10 cellular contexts compared by ENCODE assay signal in genomic region chr17:35028531-35029262, GRCh38. TPM values are rescaled to one million over a fixed set of nuclear protein-coding genes. Genes with fewer than 3 reads are reported as not detected.
DNase-seq lines count a peak whose midpoint lies in the region; ATAC-seq and TF ChIP-seq lines count a peak whose summit lies in the region.
"Had no signal": no experiment of that assay in that cellular context is flagged by ENCODE, and none has a peak within 500 bp of the region (broad histone marks: within the 10 kb centered on the region; RNA-seq: fewer than 3 reads in every experiment).

No MANE protein-coding gene starts in this region.

- H3K4me3 Mint-ChIP-seq in activated CD8-positive, alpha-beta T cell treated with anti-CD3 and anti-CD28 coated beads for 36 hours: no peak overlapping the region
- H3K4me3 Mint-ChIP-seq in activated CD8-positive, alpha-beta T cell treated with anti-CD3 and anti-CD28 coated beads, Interleukin-2, amount 10 ng/mL, durations not matched to agents 7 days and 5 days: no peak overlapping the region
- no peak overlapping the region for H3K4me3 Mint-ChIP-seq in T-helper 1 cell treated with Interleukin-12 subunit alpha and Interleukin-12 subunit beta and Interleukin-4 antibody, amounts not matched to agents 30 μg/mL and 1 μg/mL, for 36 hours
- no peak overlapping the region for H3K4me3 Mint-ChIP-seq in stimulated activated naive B cell treated with anti-CD40 and anti-IgM and Interleukin-4, amounts not matched to agents 10 μg/mL and 1 μg/mL and 100 μg/mL, for 72 hours

- 70 to 73% methylated on average over 3 of the region's 3 CpGs for whole genome bisulfite sequencing in body of pancreas, 2 donors

- H3K9me3 Mint-ChIP-seq in activated CD8-positive, alpha-beta T cell treated with anti-CD3 and anti-CD28 coated beads for 36 hours: no peaks in the 10 kb centered on the region
- H3K9me3 Mint-ChIP-seq in activated CD8-positive, alpha-beta T cell treated with anti-CD3 and anti-CD28 coated beads, Interleukin-2, amount 10 ng/mL, durations not matched to agents 7 days and 5 days (ENCODE audit: insufficient read depth): no peaks in the 10 kb centered on the region
- H3K9me3 Mint-ChIP-seq in T-helper 1 cell treated with Interleukin-12 subunit alpha and Interleukin-12 subunit beta and Interleukin-4 antibody, amounts not matched to agents 30 μg/mL and 1 μg/mL, for 36 hours: no peaks in the 10 kb centered on the region
- H3K9me3 Mint-ChIP-seq in stimulated activated naive B cell treated with anti-CD40 and anti-IgM and Interleukin-4, amounts not matched to agents 10 μg/mL and 1 μg/mL and 100 μg/mL, for 72 hours: no peaks in the 10 kb centered on the region

- H3K36me3 ChIP-seq in body of pancreas (replicated peaks in 1 of 2; ENCODE audit: insufficient read depth in 1 of 2, low read depth in 2 of 2): no peaks in the 10 kb centered on the region

- peaks cover 1% of the 10 kb centered on the region for H3K36me3 Mint-ChIP-seq in activated CD8-positive, alpha-beta T cell treated with anti-CD3 and anti-CD28 coated beads for 36 hours (ENCODE audit: low read depth)
- peaks cover 14% of the 10 kb centered on the region for H3K36me3 Mint-ChIP-seq in activated CD8-positive, alpha-beta T cell treated with anti-CD3 and anti-CD28 coated beads, Interleukin-2, amount 10 ng/mL, durations not matched to agents 7 days and 5 days (ENCODE audit: low read depth)
- peaks cover 30% of the 10 kb centered on the region for H3K36me3 Mint-ChIP-seq in T-helper 1 cell treated with Interleukin-12 subunit alpha and Interleukin-12 subunit beta and Interleukin-4 antibody, amounts not matched to agents 30 μg/mL and 1 μg/mL, for 36 hours (ENCODE audit: low read depth)
- peaks cover 4 to 11% of the 10 kb centered on the region in 2 donors for H3K36me3 Mint-ChIP-seq in stimulated activated naive B cell treated with anti-CD40 and anti-IgM and Interleukin-4, amounts not matched to agents 10 μg/mL and 1 μg/mL and 100 μg/mL, for 72 hours

- TF ChIP-seq POLR2A in body of pancreas (IDR thresholded peaks at IDR 0.05): no peak

- H3K4me1 ChIP-seq in body of pancreas: no peaks in the 10 kb centered on the region

- no peak overlapping the region for H3K4me3 ChIP-seq in epithelial cell of esophagus (ENCODE audit: low read length)
- H3K4me3 ChIP-seq in body of pancreas: no peak overlapping the region

- POLR2A ChIA-PET in activated CD8-positive, alpha-beta T cell treated with anti-CD3 and anti-CD28 coated beads for 36 hours (lab: Charles Lee): interaction anchor here (0.6 to 1.2 kb wide), 2 partner anchors 11 to 61 kb away, joined by 4 to 5 read pairs; no protein-coding TSS in a partner anchor
- POLR2A ChIA-PET in activated CD8-positive, alpha-beta T cell treated with anti-CD3 and anti-CD28 coated beads, Interleukin-2, amount 10 ng/mL, durations not matched to agents 7 days and 5 days (lab: Charles Lee): interaction anchor here (0.6 to 1.2 kb wide), 2 partner anchors 67 to 336 kb away, joined by 3 read pairs; partner anchors contain the start of genes CCT6B and ZNF830

- peaks cover 35% of the 10 kb centered on the region for H3K4me1 Mint-ChIP-seq in activated CD8-positive, alpha-beta T cell treated with anti-CD3 and anti-CD28 coated beads for 36 hours (ENCODE audit: low read depth)
- H3K4me1 Mint-ChIP-seq in activated CD8-positive, alpha-beta T cell treated with anti-CD3 and anti-CD28 coated beads, Interleukin-2, amount 10 ng/mL, durations not matched to agents 7 days and 5 days (ENCODE audit: low read depth): peaks cover 37% of the 10 kb centered on the region
- peaks cover 29% of the 10 kb centered on the region for H3K4me1 Mint-ChIP-seq in T-helper 1 cell treated with Interleukin-12 subunit alpha and Interleukin-12 subunit beta and Interleukin-4 antibody, amounts not matched to agents 30 μg/mL and 1 μg/mL, for 36 hours (ENCODE audit: low read depth)
- H3K4me1 Mint-ChIP-seq in stimulated activated naive B cell treated with anti-CD40 and anti-IgM and Interleukin-4, amounts not matched to agents 10 μg/mL and 1 μg/mL and 100 μg/mL, for 72 hours: peaks cover 22 to 26% of the 10 kb centered on the region in 2 donors

- no peak overlapping the region for H3K27ac ChIP-seq in body of pancreas

- DNase-seq in activated CD8-positive, alpha-beta T cell treated with anti-CD3 and anti-CD28 coated beads for 36 hours: no peak
- DNase-seq in activated CD8-positive, alpha-beta T cell treated with anti-CD3 and anti-CD28 coated beads, Interleukin-2, amount 10 ng/mL, durations not matched to agents 7 days and 5 days: no peak
- DNase-seq in epithelial cell of esophagus (ENCODE audit: low read depth): peak; percentile 58
- DNase-seq in stimulated activated naive B cell treated with anti-CD40 and anti-IgM and Interleukin-4, amounts not matched to agents 10 μg/mL and 1 μg/mL and 100 μg/mL, for 72 hours: no peak
- no peak for DNase-seq in NCI-H2081 treated with DMSO at 0.1 percent for 48 hours (lab: John Stamatoyannopoulos, UW)
- DNase-seq in body of pancreas: no peak
- DNase-seq in dedifferentiated amniotic fluid mesenchymal stem cell (ENCODE audit: extremely low spot score): no peak
- DNase-seq: NCI-H446 treated with DMSO at 0.1 percent for 48 hours; stimulated activated naive CD4-positive, alpha-beta T cell had no signal

- H3K27me3 ChIP-seq in body of pancreas: no peaks in the 10 kb centered on the region

- ATAC-seq in activated CD8-positive, alpha-beta T cell treated with anti-CD3 and anti-CD28 coated beads for 36 hours: peak; percentile 67
- no peak for ATAC-seq in activated CD8-positive, alpha-beta T cell treated with anti-CD3 and anti-CD28 coated beads, Interleukin-2, amount 10 ng/mL, durations not matched to agents 7 days and 5 days
- peak; percentile 86 for ATAC-seq in stimulated activated naive B cell treated with anti-CD40 and anti-IgM and Interleukin-4, amounts not matched to agents 10 μg/mL and 1 μg/mL and 100 μg/mL, for 72 hours (replicated peaks)
- no peak for ATAC-seq in body of pancreas

- CTCF ChIA-PET in activated CD8-positive, alpha-beta T cell treated with anti-CD3 and anti-CD28 coated beads for 36 hours (lab: Charles Lee): interaction anchor here (1.1 to 1.4 kb wide), 6 partner anchors 10 to 91 kb away, joined by 3 to 6 read pairs (median 4); partner anchors contain the start of genes RAD51D and RFFL
- CTCF ChIA-PET in activated CD8-positive, alpha-beta T cell treated with anti-CD3 and anti-CD28 coated beads, Interleukin-2, amount 10 ng/mL, durations not matched to agents 7 days and 5 days (lab: Charles Lee): interaction anchor here (0.8 to 1.1 kb wide), 2 partner anchors 31 to 35 kb away, joined by 3 read pairs; partner anchors contain the start of gene RFFL

- peak overlapping the region; percentile 92 for H3K27ac Mint-ChIP-seq in activated CD8-positive, alpha-beta T cell treated with anti-CD3 and anti-CD28 coated beads for 36 hours
- no peak overlapping the region for H3K27ac Mint-ChIP-seq in activated CD8-positive, alpha-beta T cell treated with anti-CD3 and anti-CD28 coated beads, Interleukin-2, amount 10 ng/mL, durations not matched to agents 7 days and 5 days
- H3K27ac Mint-ChIP-seq in T-helper 1 cell treated with Interleukin-12 subunit alpha and Interleukin-12 subunit beta and Interleukin-4 antibody, amounts not matched to agents 30 μg/mL and 1 μg/mL, for 36 hours: peak overlapping the region; percentile 84
- no peak overlapping the region for H3K27ac Mint-ChIP-seq in stimulated activated naive B cell treated with anti-CD40 and anti-IgM and Interleukin-4, amounts not matched to agents 10 μg/mL and 1 μg/mL and 100 μg/mL, for 72 hours

- no peak for TF ChIP-seq CTCF in activated CD8-positive, alpha-beta T cell treated with anti-CD3 and anti-CD28 coated beads for 36 hours (IDR thresholded peaks at IDR 0.05)
- TF ChIP-seq CTCF in epithelial cell of esophagus (IDR thresholded peaks at IDR 0.05; ENCODE audit: insufficient read depth, low read depth, low read length, missing control alignments) (no peak), body of pancreas (IDR thresholded peaks at IDR 0.05) (no peak)

- H3K27me3 Mint-ChIP-seq in activated CD8-positive, alpha-beta T cell treated with anti-CD3 and anti-CD28 coated beads for 36 hours: no peaks in the 10 kb centered on the region
- no peaks in the 10 kb centered on the region for H3K27me3 Mint-ChIP-seq in activated CD8-positive, alpha-beta T cell treated with anti-CD3 and anti-CD28 coated beads, Interleukin-2, amount 10 ng/mL, durations not matched to agents 7 days and 5 days (ENCODE audit: low read depth)
- no peaks in the 10 kb centered on the region for H3K27me3 Mint-ChIP-seq in T-helper 1 cell treated with Interleukin-12 subunit alpha and Interleukin-12 subunit beta and Interleukin-4 antibody, amounts not matched to agents 30 μg/mL and 1 μg/mL, for 36 hours (ENCODE audit: low read depth)
- no peaks in the 10 kb centered on the region for H3K27me3 Mint-ChIP-seq in stimulated activated naive B cell treated with anti-CD40 and anti-IgM and Interleukin-4, amounts not matched to agents 10 μg/mL and 1 μg/mL and 100 μg/mL, for 72 hours

- no peaks in the 10 kb centered on the region for H3K9me3 ChIP-seq in body of pancreas

- intact Hi-C loops in activated CD8-positive, alpha-beta T cell treated with anti-CD3 and anti-CD28 coated beads for 36 hours (cut with micrococcal nuclease): no loop called here
- intact Hi-C loops in body of pancreas (cut with DNase I): no loop called here

RNA-seq across cellular contexts. Expression of gene RFFL, which starts 34.8 kb away (rescaled TPM):
- 10 to 100 TPM; 11.3 to 12.0 TPM for total RNA-seq in activated CD8-positive, alpha-beta T cell treated with anti-CD3 and anti-CD28 coated beads for 36 hours
- 10 to 100 TPM; 26.4 to 29.1 TPM for total RNA-seq in activated CD8-positive, alpha-beta T cell treated with anti-CD3 and anti-CD28 coated beads, Interleukin-2, amount 10 ng/mL, durations not matched to agents 7 days and 5 days
- total RNA-seq in body of pancreas: 10 to 100 TPM; 11.9 to 17.8 TPM

RNA-seq across cellular contexts. Expression of gene LIG3, which starts 48.4 kb away (rescaled TPM):
- 10 to 100 TPM; 44.1 to 50.4 TPM for total RNA-seq in activated CD8-positive, alpha-beta T cell treated with anti-CD3 and anti-CD28 coated beads for 36 hours
- 10 to 100 TPM; 38.7 to 42.2 TPM for total RNA-seq in activated CD8-positive, alpha-beta T cell treated with anti-CD3 and anti-CD28 coated beads, Interleukin-2, amount 10 ng/mL, durations not matched to agents 7 days and 5 days
- 10 to 100 TPM; 19.2 to 28.7 TPM for total RNA-seq in body of pancreas

Comparison
In these comparisons a context has a peak if more than half of its experiments do, and no peak if none do; other contexts are left out.
1. ATAC-seq: peak in activated CD8-positive, alpha-beta T cell treated with anti-CD3 and anti-CD28 coated beads for 36 hours (single experiment) and stimulated activated naive B cell treated with anti-CD40 and anti-IgM and Interleukin-4, amounts not matched to agents 10 μg/mL and 1 μg/mL and 100 μg/mL, for 72 hours (2 of 2); none in activated CD8-positive, alpha-beta T cell treated with anti-CD3 and anti-CD28 coated beads, Interleukin-2, amount 10 ng/mL, durations not matched to agents 7 days and 5 days (single experiment) and body of pancreas (single experiment).
2. H3K27ac Mint-ChIP-seq: peak in activated CD8-positive, alpha-beta T cell treated with anti-CD3 and anti-CD28 coated beads for 36 hours (single experiment) and T-helper 1 cell treated with Interleukin-12 subunit alpha and Interleukin-12 subunit beta and Interleukin-4 antibody, amounts not matched to agents 30 μg/mL and 1 μg/mL, for 36 hours (single experiment); none in activated CD8-positive, alpha-beta T cell treated with anti-CD3 and anti-CD28 coated beads, Interleukin-2, amount 10 ng/mL, durations not matched to agents 7 days and 5 days (single experiment) and stimulated activated naive B cell treated with anti-CD40 and anti-IgM and Interleukin-4, amounts not matched to agents 10 μg/mL and 1 μg/mL and 100 μg/mL, for 72 hours (single experiment).